In the genomic region with DNA sequence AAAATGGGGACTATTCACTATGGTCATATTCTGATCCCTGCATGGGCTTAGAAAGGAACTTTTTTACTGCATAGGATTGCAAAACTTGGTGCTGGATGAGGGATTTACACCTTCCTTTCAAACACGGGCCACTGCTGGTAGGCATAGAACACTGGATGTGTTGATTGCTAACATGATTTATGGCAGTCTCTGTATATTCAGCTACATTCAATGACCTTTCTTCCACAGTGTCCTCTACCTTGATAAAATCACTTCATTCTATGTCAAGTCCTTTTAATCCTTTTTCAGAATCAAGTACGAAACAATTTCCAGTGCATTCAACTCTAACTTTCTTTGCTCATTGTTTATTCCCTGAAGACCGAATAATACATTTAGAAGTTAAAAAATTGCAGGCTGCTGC, we compare ENCODE assay signal across 8 cellular contexts.
"Had no signal": no experiment of that assay in that cellular context is flagged by ENCODE, and none has a peak within 500 bp of the region (broad histone marks: within the 10 kb centered on the region; RNA-seq: fewer than 3 reads in every experiment).

No MANE protein-coding gene starts in this region.

- H3K9ac ChIP-seq: GM23248 had no signal

- ATAC-seq: HepG2 had no signal

- FAIRE-seq: HepG2 had no signal

- H3K4me3 ChIP-seq: GM23248 had no signal

- DNase-seq: GM23248, GOT3, H7, HCEC 1CT, HFFc6, KG1 had no signal

- H3K27ac ChIP-seq: GM23248, HL-60 had no signal

- H2AFZ ChIP-seq: GM23248 had no signal
